In genomic region chr6:7463785-7464184, GRCh38 we compare ENCODE assay signal across 15 cellular contexts.
DNase-seq lines count a peak whose midpoint lies in the region; ATAC-seq and TF ChIP-seq lines count a peak whose summit lies in the region.
"Had no signal": no experiment of that assay in that cellular context is flagged by ENCODE, and none has a peak within 500 bp of the region (broad histone marks: within the 10 kb centered on the region; RNA-seq: fewer than 3 reads in every experiment).

No MANE protein-coding gene starts in this region.

- H2AFZ ChIP-seq in GM23338, result no peak overlapping the region; the same call in 1 of the 2 replicates

- no peaks in the 10 kb centered on the region for H3K36me3 ChIP-seq in GM23338 (ENCODE audit: insufficient read depth)
- H3K36me3 ChIP-seq: adrenal gland, right atrium auricular region had no signal

- H3K4me3 ChIP-seq in GM23338 (no peak overlapping the region), foreskin fibroblast (ENCODE audit: low read depth in 1 of 2, low read length in 2 of 2) (no peak overlapping the region)
- H3K4me3 ChIP-seq: adrenal gland, right atrium auricular region had no signal

- peaks cover 4% of the 10 kb centered on the region; the same call in 2 of the 3 replicates for H3K4me1 Mint-ChIP-seq in GM23338
- H3K4me1 Mint-ChIP-seq in osteocyte (ENCODE audit: unreplicated experiment), result peaks cover 26% of the 10 kb centered on the region
- H3K4me1 Mint-ChIP-seq: activated B cell treated with CpG ODN at 0.5 μM for 24 hours had no signal

- no peak overlapping the region for H3K27ac ChIP-seq in GM23338 (ENCODE audit: low read depth)
- H3K27ac ChIP-seq: adrenal gland, C4-2B, right atrium auricular region had no signal

- H3K4me1 ChIP-seq in GM23338 (ENCODE audit: insufficient read depth), result peaks cover 4% of the 10 kb centered on the region

- peak overlapping the region; percentile 3; the same call in 1 of the 2 replicates for H3K27ac Mint-ChIP-seq in GM23338
- peak overlapping the region; percentile 84 for H3K27ac Mint-ChIP-seq in osteocyte (ENCODE audit: unreplicated experiment)
- H3K27ac Mint-ChIP-seq: activated B cell treated with CpG ODN at 0.5 μM for 24 hours; effector memory CD8-positive, alpha-beta T cell had no signal

- peak; percentile 87 for ATAC-seq in GM23338
- no peak for ATAC-seq in GM21381 (IDR thresholded peaks at IDR 0.05; ENCODE audit: unreplicated experiment)
- no peak for ATAC-seq in activated CD4-positive, CD25-positive, alpha-beta regulatory T cell treated with anti-CD3 and anti-CD28 coated beads, Interleukin-2, amount 50 U/mL, for 24 hours
- ATAC-seq: effector memory CD8-positive, alpha-beta T cell; SK-N-SH treated with all-trans-retinoic acid at 6 μM for 48 hours had no signal

- H3K9me3 Mint-ChIP-seq in GM23338 (no peaks in the 10 kb centered on the region), osteocyte (ENCODE audit: unreplicated experiment) (no peaks in the 10 kb centered on the region)
- H3K9me3 Mint-ChIP-seq: activated B cell treated with CpG ODN at 0.5 μM for 24 hours; effector memory CD8-positive, alpha-beta T cell had no signal

- H3K27me3 Mint-ChIP-seq in GM23338 (ENCODE audit: insufficient read depth, low read depth, poor library complexity), result no peaks in the 10 kb centered on the region
- no peaks in the 10 kb centered on the region for H3K27me3 Mint-ChIP-seq in osteocyte (ENCODE audit: unreplicated experiment)

- H4K20me1 ChIP-seq in GM23338 (replicated peaks; ENCODE audit: insufficient read depth), result no peaks in the 10 kb centered on the region

- no peaks in the 10 kb centered on the region for H3F3A ChIP-seq in GM23338 (replicated peaks; ENCODE audit: low read depth)

- no peak overlapping the region for H3K4me3 Mint-ChIP-seq in GM23338
- no peak overlapping the region for H3K4me3 Mint-ChIP-seq in osteocyte (ENCODE audit: unreplicated experiment)
- H3K4me3 Mint-ChIP-seq: activated B cell treated with CpG ODN at 0.5 μM for 24 hours; effector memory CD8-positive, alpha-beta T cell had no signal

- H3K4me2 ChIP-seq in GM23338, result no peak overlapping the region

- no peaks in the 10 kb centered on the region for H3K9me2 ChIP-seq in GM23338 (ENCODE audit: insufficient read depth)

- H3K36me3 Mint-ChIP-seq in GM23338 (ENCODE audit: low read depth), result no peaks in the 10 kb centered on the region
- no peaks in the 10 kb centered on the region for H3K36me3 Mint-ChIP-seq in osteocyte (ENCODE audit: unreplicated experiment)

- no peaks in the 10 kb centered on the region for H3K79me2 ChIP-seq in GM23338 (replicated peaks; ENCODE audit: insufficient read depth)

- peak; percentile 57 for DNase-seq in GM23338 (ENCODE audit: low spot score)
- DNase-seq in NCI-H69 (lab: John Stamatoyannopoulos, UW), result peak; percentile 91
- DNase-seq in foreskin fibroblast, result peak; percentile 28 to 67
- no peak for DNase-seq in osteocyte (ENCODE audit: extremely low spot score, unreplicated experiment)
- DNase-seq in activated CD4-positive, alpha-beta T cell treated with anti-CD3 and anti-CD28 coated beads, Interleukin-2, amount 50 U/mL, for 48 hours, result no peak
- no peak for DNase-seq in germinal center (ENCODE audit: low spot score)
- DNase-seq: activated B cell treated with CpG ODN at 0.5 μM for 24 hours; adrenal gland; effector memory CD8-positive, alpha-beta T cell; NCI-H2029 had no signal

- H3K27me3 ChIP-seq in GM23338 (ENCODE audit: insufficient read depth), result no peaks in the 10 kb centered on the region
- H3K27me3 ChIP-seq: adrenal gland, right atrium auricular region had no signal

- TF ChIP-seq CTCF in GM23338 (conservative IDR thresholded peaks at IDR 0.05; ENCODE audit: low read depth in 2 of 2), result no peak
- no peak for TF ChIP-seq CTCF in foreskin fibroblast (IDR thresholded peaks at IDR 0.05; ENCODE audit: low read depth, low read length)
- no peak for TF ChIP-seq CTCF in osteocyte (IDR thresholded peaks at IDR 0.05)

TF ChIP-seq in GM23338, 12 proteins besides CTCF, POLR2A, EP300 and RAD21 (continues in another document):
- TF ChIP-seq CREB1 (CRISPR knock-in tag; IDR thresholded peaks at IDR 0.05; ENCODE audit: low read depth), result no peak
- no peak for TF ChIP-seq JUNB (IDR thresholded peaks at IDR 0.05; ENCODE audit: unreplicated experiment)
- TF ChIP-seq POLR2AphosphoS5 (IDR thresholded peaks at IDR 0.05; ENCODE audit: low read depth), result no peak
- no peak for TF ChIP-seq ETS1 (IDR thresholded peaks at IDR 0.05)
- TF ChIP-seq REST (IDR thresholded peaks at IDR 0.05; ENCODE audit: unreplicated experiment), result no peak
- no peak for TF ChIP-seq ZNF114 (CRISPR knock-in tag; IDR thresholded peaks at IDR 0.05)
- no peak for TF ChIP-seq NANOG (IDR thresholded peaks at IDR 0.05; ENCODE audit: borderline replicate concordance)
- TF ChIP-seq ZNF331 (CRISPR knock-in tag; IDR thresholded peaks at IDR 0.05; ENCODE audit: low read depth), result no peak
- TF ChIP-seq STAT1 (IDR thresholded peaks at IDR 0.05; ENCODE audit: unreplicated experiment), result no peak
- no peak for TF ChIP-seq EZH2 (IDR thresholded peaks at IDR 0.05; ENCODE audit: low read depth, unreplicated experiment)

Comparison
In these comparisons a context has a peak if more than half of its experiments do, and no peak if none do; other contexts are left out.
1. DNase-seq: peak in GM23338 (single experiment), NCI-H69 (single experiment) and foreskin fibroblast (2 of 2); none in osteocyte (single experiment), activated CD4-positive, alpha-beta T cell treated with anti-CD3 and anti-CD28 coated beads, Interleukin-2, amount 50 U/mL, for 48 hours (0 of 2) and germinal center (single experiment).